Comparison of ENCODE assay signal across 12 cellular contexts in the genomic region with DNA sequence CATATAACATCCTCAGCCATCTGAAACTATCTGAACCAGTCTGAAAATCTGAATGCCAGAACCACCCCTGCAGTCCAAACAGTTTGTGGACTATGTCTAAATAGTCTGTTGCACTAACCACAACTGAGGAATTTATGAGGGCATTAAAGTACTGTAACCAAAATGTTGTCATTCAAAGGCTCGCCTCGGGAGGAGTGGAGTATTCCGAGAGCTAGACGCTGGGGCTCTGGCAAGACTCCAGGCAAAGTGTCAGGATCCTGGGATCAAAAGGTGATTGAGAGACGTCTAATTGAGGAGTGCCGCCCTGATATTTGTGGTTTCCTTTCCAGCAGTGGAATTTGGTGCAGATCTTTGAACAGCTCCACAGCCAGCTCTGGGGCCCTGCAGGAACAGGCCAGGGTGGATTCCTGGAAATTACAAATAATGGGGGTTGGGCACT.
A peak's percentile ranks its signal among the peaks of the same experiment; 100 is the strongest.
DNase-seq lines count a peak whose midpoint lies in the region; ATAC-seq, FAIRE-seq and TF ChIP-seq lines count a peak whose summit lies in the region.
"Had no signal": no experiment of that assay in that cellular context is flagged by ENCODE, and none has a peak within 500 bp of the region (broad histone marks: within the 10 kb centered on the region; RNA-seq: fewer than 3 reads in every experiment).

No MANE protein-coding gene starts in this region.

- H3K27ac ChIP-seq in epithelial cell of prostate: peak overlapping the region; percentile 12
- H3K27ac ChIP-seq: neutrophil had no signal

- FAIRE-seq in HTR-8/SVneo (lab: Jason Lieb, UNC): no peak

- TF ChIP-seq CTCF in nephron (IDR thresholded peaks at IDR 0.05; ENCODE audit: unreplicated experiment in 3 of 3): no peak

- no peak overlapping the region for H3K4me3 Mint-ChIP-seq in nephron
- H3K4me3 Mint-ChIP-seq: activated CD4-positive, alpha-beta memory T cell treated with anti-CD3 and anti-CD28 coated beads for 36 hours; CD8-positive, alpha-beta T cell had no signal

- no peaks in the 10 kb centered on the region for H3K36me3 Mint-ChIP-seq in nephron (ENCODE audit: low read depth)
- H3K36me3 Mint-ChIP-seq: activated CD4-positive, alpha-beta memory T cell treated with anti-CD3 and anti-CD28 coated beads for 36 hours; CD8-positive, alpha-beta T cell had no signal

- peaks cover 9% of the 10 kb centered on the region for H3K4me1 Mint-ChIP-seq in nephron

- H3K27me3 Mint-ChIP-seq in nephron (ENCODE audit: low read depth): peaks cover 5% of the 10 kb centered on the region
- H3K27me3 Mint-ChIP-seq: activated CD4-positive, alpha-beta memory T cell treated with anti-CD3 and anti-CD28 coated beads for 36 hours had no signal

- DNase-seq in AG08396 (ENCODE audit: low spot score): peak; percentile 65
- DNase-seq in HTR-8/SVneo (ENCODE audit: insufficient read length, low spot score): peak; percentile 57
- DNase-seq in epithelial cell of prostate (ENCODE audit: low read depth, low spot score): no peak
- no peak for DNase-seq in NCI-H2081 (lab: John Stamatoyannopoulos, UW)
- DNase-seq in activated T-cell treated with anti-CD3 and anti-CD28 coated beads, Interleukin-2, amount 50 U/mL, for 1 hour: no peak
- DNase-seq in hypothalamus (lab: John Stamatoyannopoulos, UW): no peak
- DNase-seq: activated CD4-positive, alpha-beta memory T cell treated with anti-CD3 and anti-CD28 coated beads for 36 hours; CD8-positive, alpha-beta T cell; NCI-H2081 treated with DMSO at 0.1 percent for 48 hours had no signal

- no peaks in the 10 kb centered on the region for H3K9me3 Mint-ChIP-seq in nephron
- H3K9me3 Mint-ChIP-seq: CD8-positive, alpha-beta T cell had no signal

- ATAC-seq in GM21367 (IDR thresholded peaks at IDR 0.05; ENCODE audit: unreplicated experiment): no peak
- ATAC-seq: CD8-positive, alpha-beta T cell had no signal

- peak overlapping the region; percentile 55 to 71 (median 65) for H3K27ac Mint-ChIP-seq in nephron
- H3K27ac Mint-ChIP-seq: activated CD4-positive, alpha-beta memory T cell treated with anti-CD3 and anti-CD28 coated beads for 36 hours; CD8-positive, alpha-beta T cell had no signal

Comparison
In these comparisons a context has a peak if more than half of its experiments do, and no peak if none do; other contexts are left out.
1. DNase-seq: peak in AG08396 (single experiment) and HTR-8/SVneo (single experiment); none in epithelial cell of prostate (single experiment), NCI-H2081 (0 of 2), activated T-cell treated with anti-CD3 and anti-CD28 coated beads, Interleukin-2, amount 50 U/mL, for 1 hour (single experiment) and hypothalamus (0 of 51).